ENCODE assay signal across 6 cellular contexts in the genomic region with DNA sequence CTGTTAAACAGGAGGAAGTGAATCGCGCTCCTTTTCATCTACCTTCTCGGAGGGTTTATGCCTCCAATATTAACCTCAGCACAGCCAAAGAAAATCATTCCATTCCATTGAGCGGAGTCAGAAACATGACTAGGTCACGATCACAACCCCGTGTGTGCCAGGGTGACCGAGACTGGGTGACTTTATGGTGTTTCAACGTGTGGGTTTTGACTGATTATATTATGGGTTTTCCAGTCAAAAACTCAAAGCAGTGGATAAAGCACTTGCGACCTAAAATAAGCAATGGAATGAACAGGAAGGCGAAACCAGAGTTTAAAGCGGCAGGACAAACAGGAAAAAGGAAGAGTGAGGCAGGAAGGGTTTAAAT. TPM values are rescaled to one million over a fixed set of nuclear protein-coding genes. Genes with fewer than 3 reads are reported as not detected.
DNase-seq lines count a peak whose midpoint lies in the region; ATAC-seq, FAIRE-seq and TF ChIP-seq lines count a peak whose summit lies in the region.

No MANE protein-coding gene starts in this region.

- H2AFZ ChIP-seq in astrocyte (ENCODE audit: low read depth, low read length) (peak overlapping the region; percentile 75), neural cell (ENCODE audit: low read depth, low read length) (no peak overlapping the region)

- H3K9ac ChIP-seq in astrocyte (ENCODE audit: low read length) (peak overlapping the region; percentile 80), neural cell (ENCODE audit: low read length) (no peak overlapping the region)

- TF ChIP-seq POLR2A in GM12891 (IDR thresholded peaks at IDR 0.05; ENCODE audit: low read depth, low read length), result no peak

- H3K36me3 Mint-ChIP-seq in astrocyte (ENCODE audit: low read depth, unreplicated experiment), result peaks cover 8% of the 10 kb centered on the region

- H3K9me3 ChIP-seq in astrocyte (ENCODE audit: insufficient read depth, low read depth, low read length) (peaks cover 15% of the 10 kb centered on the region), neural cell (ENCODE audit: low read length) (peaks cover 15% of the 10 kb centered on the region)

- H3K27me3 Mint-ChIP-seq in astrocyte (ENCODE audit: low read depth, unreplicated experiment), result no peaks in the 10 kb centered on the region

- peaks cover 6% of the 10 kb centered on the region for H3K9me3 Mint-ChIP-seq in astrocyte (ENCODE audit: unreplicated experiment)

- ATAC-seq in GM21526 (IDR thresholded peaks at IDR 0.05; ENCODE audit: low FRiP score, unreplicated experiment), result no peak

- DNase-seq in GM12891 (ENCODE audit: insufficient read length, low spot score), result no peak
- peak; percentile 31 for DNase-seq in astrocyte (ENCODE audit: low read depth)
- DNase-seq in epidermal melanocyte (ENCODE audit: insufficient read length, low spot score), result no peak
- no peak for DNase-seq in GM19238 (ENCODE audit: insufficient read length, low spot score)

- no peak for TF ChIP-seq CTCF in astrocyte (IDR thresholded peaks at IDR 0.05; ENCODE audit: insufficient read depth, low read depth, low read length)
- no peak for TF ChIP-seq CTCF in neural cell (IDR thresholded peaks at IDR 0.05; ENCODE audit: poor library complexity, severe bottlenecking)

- H3K4me2 ChIP-seq in astrocyte (ENCODE audit: low read length) (peak overlapping the region; percentile 85), neural cell (ENCODE audit: low read length) (no peak overlapping the region)

- no peak overlapping the region for H3K27ac Mint-ChIP-seq in astrocyte (ENCODE audit: unreplicated experiment)

- TF ChIP-seq RAD21 in neural cell (conservative IDR thresholded peaks at IDR 0.05), result no peak

- peak overlapping the region; percentile 76 for H3K4me3 Mint-ChIP-seq in astrocyte (ENCODE audit: unreplicated experiment)

- peaks cover 18% of the 10 kb centered on the region for H3K4me1 ChIP-seq in astrocyte (ENCODE audit: insufficient read depth, low read length)

- H3F3A ChIP-seq in neural cell (ENCODE audit: insufficient read depth, low read length, poor library complexity, severe bottlenecking), result no peaks in the 10 kb centered on the region

- H3K36me3 ChIP-seq in astrocyte (ENCODE audit: insufficient read depth, low read length) (no peaks in the 10 kb centered on the region), neural cell (ENCODE audit: insufficient read depth, low read length) (no peaks in the 10 kb centered on the region)

- H3K79me2 ChIP-seq in astrocyte (ENCODE audit: insufficient read depth, low read length) (peaks cover 10% of the 10 kb centered on the region), neural cell (replicated peaks; ENCODE audit: insufficient read depth, low read length) (no peaks in the 10 kb centered on the region)

- H3K9me2 ChIP-seq in neural cell (ENCODE audit: insufficient read depth, low read length), result no peaks in the 10 kb centered on the region

- peaks cover 9% of the 10 kb centered on the region for H4K20me1 ChIP-seq in astrocyte (ENCODE audit: insufficient read depth, low read length)
- H4K20me1 ChIP-seq in neural cell (ENCODE audit: insufficient read depth), result no peaks in the 10 kb centered on the region

- H3K4me3 ChIP-seq in astrocyte (ENCODE audit: insufficient read depth, low read depth, low read length), result peak overlapping the region; percentile 60
- H3K4me3 ChIP-seq in neural cell (ENCODE audit: low read length), result peak overlapping the region; percentile 54

- H3K4me1 Mint-ChIP-seq in astrocyte (ENCODE audit: low read depth, unreplicated experiment), result peaks cover 10% of the 10 kb centered on the region

- H3K27me3 ChIP-seq in astrocyte (ENCODE audit: insufficient read depth, low read length) (peaks cover 18% of the 10 kb centered on the region), neural cell (ENCODE audit: insufficient read depth, low read depth, low read length) (peaks cover 12% of the 10 kb centered on the region)

- H3K27ac ChIP-seq in astrocyte (ENCODE audit: low read depth, low read length), result peak overlapping the region; percentile 68
- no peak overlapping the region for H3K27ac ChIP-seq in neural cell (ENCODE audit: low read length)

- TF ChIP-seq EP300 in neural cell (conservative IDR thresholded peaks at IDR 0.05; ENCODE audit: poor library complexity, severe bottlenecking), result no peak

- FAIRE-seq in GM12891 (lab: Jason Lieb, UNC), result peak; percentile 83
- FAIRE-seq in astrocyte (lab: Jason Lieb, UNC), result no peak

TF ChIP-seq in GM12891, 5 proteins besides CTCF, POLR2A, EP300 and RAD21:
- TF ChIP-seq TAF1 (IDR thresholded peaks at IDR 0.05; ENCODE audit: low read depth, low read length) (no peak), SPI1 (IDR thresholded peaks at IDR 0.05; ENCODE audit: low read depth, low read length) (no peak)

TF ChIP-seq in neural cell, 6 proteins besides CTCF, POLR2A, EP300 and RAD21:
- TF ChIP-seq EZH2 (IDR thresholded peaks at IDR 0.05; ENCODE audit: borderline replicate concordance, insufficient read depth, low read length, poor library complexity, severe bottlenecking) (no peak), POLR2AphosphoS5 (IDR thresholded peaks at IDR 0.05) (no peak), REST (IDR thresholded peaks at IDR 0.05; ENCODE audit: borderline replicate concordance) (no peak), TAF1 (IDR thresholded peaks at IDR 0.05; ENCODE audit: low read depth) (no peak), MXI1 (conservative IDR thresholded peaks at IDR 0.05; ENCODE audit: poor library complexity, severe bottlenecking) (no peak), SMC3 (conservative IDR thresholded peaks at IDR 0.05; ENCODE audit: poor library complexity) (no peak)

RNA-seq across cellular contexts. Expression of gene HSPA2, which starts 1.4 kb away (rescaled TPM):
- 0.27 TPM for polyA plus RNA-seq in GM12891 (2012; ENCODE audit: low read depth, missing spikeins)
- 2.8 and 3.5 TPM in 2 replicates for total RNA-seq in astrocyte
- polyA plus RNA-seq in neural cell, result 0.25 TPM in 1 of 2 replicates, not detected in the other
- not detected in 2 replicates for polyA minus RNA-seq in neural cell

RNA-seq across cellular contexts. Expression of gene PPP1R36, which starts 10.6 kb away (rescaled TPM):
- polyA plus RNA-seq in GM12891 (2012; ENCODE audit: low read depth, missing spikeins), result 0.12 TPM
- 0.91 and 0.94 TPM in 2 replicates for total RNA-seq in astrocyte
- polyA plus RNA-seq in neural cell, result not detected in 2 replicates
- not detected in 2 replicates for polyA minus RNA-seq in neural cell

RNA-seq across cellular contexts. Expression of gene ZBTB1, which starts 34.6 kb away (rescaled TPM):
- 33.1 TPM for polyA plus RNA-seq in GM12891 (2012; ENCODE audit: low read depth, missing spikeins)
- total RNA-seq in astrocyte, result 43.0 and 45.2 TPM in 2 replicates
- 22.5 and 24.8 TPM in 2 replicates for polyA plus RNA-seq in neural cell
- 41.1 and 44.6 TPM in 2 replicates for polyA minus RNA-seq in neural cell

RNA-seq across cellular contexts. Expression of gene ZBTB25, which starts 35.5 kb away (rescaled TPM):
- polyA plus RNA-seq in GM12891 (2012; ENCODE audit: low read depth, missing spikeins), result 7.4 TPM
- 9.5 and 9.7 TPM in 2 replicates for total RNA-seq in astrocyte
- polyA plus RNA-seq in neural cell, result 5.3 TPM in 2 replicates
- polyA minus RNA-seq in neural cell, result 17.3 and 18.2 TPM in 2 replicates
